1 cellular context compared by ENCODE assay signal in the genomic region with DNA sequence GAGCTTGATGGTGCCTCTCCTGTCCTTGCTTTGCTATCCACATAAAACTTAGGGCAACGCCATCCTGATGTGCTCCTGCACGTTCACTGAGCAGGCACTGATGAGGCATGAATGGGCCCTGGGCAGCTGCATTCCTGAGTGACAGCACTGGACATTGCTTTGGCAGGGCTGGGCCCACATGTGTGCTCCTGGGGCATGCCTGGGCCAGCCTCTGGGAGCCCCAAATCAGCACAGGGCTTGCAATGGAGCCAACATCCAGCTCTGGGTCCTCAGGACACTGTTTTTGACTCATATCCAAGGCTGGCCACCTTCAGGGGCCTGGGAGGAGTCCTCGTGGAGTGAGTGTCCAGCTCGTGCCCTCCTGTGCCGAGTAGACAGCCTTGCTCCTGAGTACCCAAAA.
TF ChIP-seq lines count a peak whose summit lies in the region.

No MANE protein-coding gene starts in this region.

TF ChIP-seq in H1, 55 proteins besides CTCF, POLR2A, EP300 and RAD21:
- no peak for TF ChIP-seq TAF7 (optimal IDR thresholded peaks at IDR 0.05; ENCODE audit: borderline replicate concordance, low read depth, low read length)
- no peak for TF ChIP-seq TCF12 (IDR thresholded peaks at IDR 0.05; ENCODE audit: low read depth, low read length)
- TF ChIP-seq CBX5 (IDR thresholded peaks at IDR 0.05; ENCODE audit: low read depth, low read length), result no peak
- TF ChIP-seq CHD2 (IDR thresholded peaks at IDR 0.05; ENCODE audit: low read length), result no peak
- TF ChIP-seq JUN (IDR thresholded peaks at IDR 0.05; ENCODE audit: low read depth, low read length), result no peak
